ENCODE assay signal across 8 cellular contexts in the genomic region with DNA sequence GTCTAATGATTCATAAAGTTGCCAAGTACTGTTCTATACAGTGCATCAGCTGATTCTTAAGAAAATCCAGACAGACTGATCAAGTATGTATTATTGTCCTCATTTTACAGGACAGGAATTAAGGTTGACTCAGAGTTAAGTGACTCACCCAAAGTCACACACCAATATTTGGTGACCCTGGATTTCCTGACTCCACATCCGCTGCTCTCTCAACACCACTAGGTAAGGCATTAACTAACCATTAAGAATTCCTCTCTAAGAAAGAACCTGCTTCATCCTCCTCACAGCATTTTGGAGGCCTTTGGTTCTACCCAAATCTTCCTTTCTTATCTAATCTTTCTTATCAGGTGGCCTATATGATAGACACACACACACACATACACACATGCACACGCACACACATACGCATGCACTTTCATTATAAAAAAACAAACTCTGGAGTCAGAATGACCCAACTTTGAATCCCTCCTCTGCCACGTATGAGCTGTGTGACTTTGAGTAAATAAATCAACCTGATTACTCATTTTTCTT.
A peak's percentile ranks its signal among the peaks of the same experiment; 100 is the strongest.
DNase-seq lines count a peak whose midpoint lies in the region; ATAC-seq and TF ChIP-seq lines count a peak whose summit lies in the region.

No MANE protein-coding gene starts in this region.

- H3K27me3 Mint-ChIP-seq in activated naive CD8-positive, alpha-beta T cell treated with anti-CD3 and anti-CD28 coated beads for 36 hours: no peaks in the 10 kb centered on the region

- peak overlapping the region; percentile 0 for H3K4me3 Mint-ChIP-seq in activated naive CD8-positive, alpha-beta T cell treated with anti-CD3 and anti-CD28 coated beads for 36 hours

- no peaks in the 10 kb centered on the region for H3K36me3 ChIP-seq in osteoblast (ENCODE audit: insufficient read depth, low read length)

- H3K4me1 Mint-ChIP-seq in activated naive CD8-positive, alpha-beta T cell treated with anti-CD3 and anti-CD28 coated beads for 36 hours: peaks cover 72% of the 10 kb centered on the region

- H3K27me3 ChIP-seq in osteoblast (ENCODE audit: insufficient read depth, low read length): no peaks in the 10 kb centered on the region

- ATAC-seq in GM18520 (IDR thresholded peaks at IDR 0.05; ENCODE audit: unreplicated experiment) (peak; percentile 42), GM21526 (IDR thresholded peaks at IDR 0.05; ENCODE audit: low FRiP score, unreplicated experiment) (no peak), HG03135 (IDR thresholded peaks at IDR 0.05; ENCODE audit: unreplicated experiment) (no peak)

- no peak for TF ChIP-seq CTCF in osteoblast (IDR thresholded peaks at IDR 0.05; ENCODE audit: extremely low read depth, low read depth, low read length)

- H3K9me3 ChIP-seq in osteoblast (ENCODE audit: low read depth, low read length): no peaks in the 10 kb centered on the region

- peaks cover 24% of the 10 kb centered on the region for H3K4me1 ChIP-seq in osteoblast (ENCODE audit: insufficient read depth, low read length)

- H3K4me3 ChIP-seq in osteoblast (ENCODE audit: insufficient read depth, low read length): no peak overlapping the region

- peak overlapping the region; percentile 65 for H3K4me2 ChIP-seq in osteoblast (ENCODE audit: insufficient read depth, low read length)

- peak overlapping the region; percentile 79 for H3K27ac ChIP-seq in osteoblast (ENCODE audit: low read depth, low read length)

- no peaks in the 10 kb centered on the region for H4K20me1 ChIP-seq in osteoblast (ENCODE audit: insufficient read depth, low read length)

- H2AFZ ChIP-seq in osteoblast (ENCODE audit: low read length): peak overlapping the region; percentile 45

- DNase-seq in HK-2 (ENCODE audit: unreplicated experiment): peak; percentile 46
- DNase-seq in activated naive CD8-positive, alpha-beta T cell treated with anti-CD3 and anti-CD28 coated beads for 36 hours: peak; percentile 38
- DNase-seq in osteoblast (ENCODE audit: insufficient read length, low spot score, missing footprints): peak; percentile 90
- DNase-seq in NCI-H1694 treated with DMSO at 0.1 percent for 48 hours (lab: John Stamatoyannopoulos, UW): no peak
- no peak for DNase-seq in amniotic stem cell (lab: John Stamatoyannopoulos, UW)

- H3K36me3 Mint-ChIP-seq in activated naive CD8-positive, alpha-beta T cell treated with anti-CD3 and anti-CD28 coated beads for 36 hours: peaks cover 35% of the 10 kb centered on the region

- H3K79me2 ChIP-seq in osteoblast (ENCODE audit: insufficient read depth, low read length): no peaks in the 10 kb centered on the region

- peaks cover 6% of the 10 kb centered on the region for H3K9me3 Mint-ChIP-seq in activated naive CD8-positive, alpha-beta T cell treated with anti-CD3 and anti-CD28 coated beads for 36 hours

- H3K27ac Mint-ChIP-seq in activated naive CD8-positive, alpha-beta T cell treated with anti-CD3 and anti-CD28 coated beads for 36 hours: peak overlapping the region; percentile 84

Comparison
In these comparisons a context has a peak if more than half of its experiments do, and no peak if none do; other contexts are left out.
1. DNase-seq: peak in HK-2 (single experiment), activated naive CD8-positive, alpha-beta T cell treated with anti-CD3 and anti-CD28 coated beads for 36 hours (single experiment) and osteoblast (single experiment); none in NCI-H1694 treated with DMSO at 0.1 percent for 48 hours (single experiment) and amniotic stem cell (single experiment).